In genomic region chr15:90219421-90220141, GRCh38 we compare ENCODE assay signal across 8 cellular contexts.
DNase-seq lines count a peak whose midpoint lies in the region; ATAC-seq and TF ChIP-seq lines count a peak whose summit lies in the region.

No MANE protein-coding gene starts in this region.

- H4K20me1 ChIP-seq in BLaER1 treated with 17β-estradiol and CSF1 and Interleukin-3, amounts not matched to agents 10 nM and 100 nM = peaks cover 0 to 79% (median 13%) of the 10 kb centered on the region in 11 experiments; a peak in 14 of 22 replicates

- peaks cover 18 to 95% (median 48%) of the 10 kb centered on the region in 11 experiments for H3K36me3 ChIP-seq in BLaER1 treated with 17β-estradiol and CSF1 and Interleukin-3, amounts not matched to agents 10 nM and 100 nM
- H3K36me3 ChIP-seq in stomach smooth muscle (ENCODE audit: control insufficient read depth in 2 of 2, insufficient read depth in 2 of 2, low read length in 2 of 2) = peaks cover 23 to 30% of the 10 kb centered on the region in 2 donors

- peaks cover 12 to 63% (median 56%) of the 10 kb centered on the region in 10 experiments for H3K4me1 ChIP-seq in BLaER1 treated with 17β-estradiol and CSF1 and Interleukin-3, amounts not matched to agents 10 nM and 100 nM
- peaks cover 23% of the 10 kb centered on the region for H3K4me1 ChIP-seq in stomach smooth muscle (ENCODE audit: control insufficient read depth, insufficient read depth, low read length)

- ATAC-seq in HG03439 (IDR thresholded peaks at IDR 0.05; ENCODE audit: unreplicated experiment) (no peak), HG03520 (IDR thresholded peaks at IDR 0.05; ENCODE audit: unreplicated experiment) (no peak)

- CTCF ChIA-PET in HEK293T (lab: Yijun Ruan, JAX) = interaction anchor here (0.8 to 2.3 kb wide), 3 partner anchors 19 to 77 kb away, joined by 3 to 11 read pairs (median 3); partner anchors contain the start of gene SEMA4B

- peak overlapping the region in 3 of 11 experiments; percentile 10 to 38 (median 19); a peak in 2 of 22 replicates for H3K9ac ChIP-seq in BLaER1 treated with 17β-estradiol and CSF1 and Interleukin-3, amounts not matched to agents 10 nM and 100 nM
- no peak overlapping the region for H3K9ac ChIP-seq in stomach smooth muscle (ENCODE audit: low read length in 2 of 2)

- POLR2A ChIA-PET in HEK293T (lab: Yijun Ruan, JAX) = interaction anchor here (0.9 kb wide), 1 partner anchor 19 kb away, joined by 3 read pairs; the partner anchor contains the start of gene SEMA4B

- no peaks in the 10 kb centered on the region for H3K9me3 ChIP-seq in BLaER1 treated with 17β-estradiol and CSF1 and Interleukin-3, amounts not matched to agents 10 nM and 100 nM (replicated peaks in 1 of 11)
- no peaks in the 10 kb centered on the region for H3K9me3 ChIP-seq in stomach smooth muscle (ENCODE audit: control insufficient read depth in 2 of 2, low read length in 2 of 2)

- peak overlapping the region in 10 of 11 experiments; percentile 2 to 47 (median 38); a peak in 13 of 22 replicates for H3K4me2 ChIP-seq in BLaER1 treated with 17β-estradiol and CSF1 and Interleukin-3, amounts not matched to agents 10 nM and 100 nM

- no peak overlapping the region for H3K4me3 ChIP-seq in BLaER1 treated with 17β-estradiol and CSF1 and Interleukin-3, amounts not matched to agents 10 nM and 100 nM
- no peak overlapping the region for H3K4me3 ChIP-seq in cardiac fibroblast (replicated peaks in 1 of 2; ENCODE audit: low read depth in 2 of 2, low read length in 2 of 2)
- no peak overlapping the region for H3K4me3 ChIP-seq in stomach smooth muscle (ENCODE audit: low read length in 2 of 2)

- H3K27me3 ChIP-seq in BLaER1 treated with 17β-estradiol and CSF1 and Interleukin-3, amounts not matched to agents 10 nM and 100 nM = no peaks in the 10 kb centered on the region
- H3K27me3 ChIP-seq in stomach smooth muscle (ENCODE audit: control insufficient read depth in 1 of 2, insufficient read depth in 2 of 2, low read length in 2 of 2) = no peaks in the 10 kb centered on the region

- peak; percentile 92 for TF ChIP-seq CTCF in VCaP (conservative IDR thresholded peaks at IDR 0.05)
- TF ChIP-seq CTCF in cardiac fibroblast (IDR thresholded peaks at IDR 0.05; ENCODE audit: low read depth, low read length) = peak; percentile 75

- peak; percentile 81 for DNase-seq in HEK293T (ENCODE audit: extremely low spot score)
- DNase-seq in cardiac fibroblast (ENCODE audit: low read depth in 2 of 2) = peak; percentile 23 to 31
- DNase-seq in medulla oblongata (ENCODE audit: extremely low spot score) = peak; percentile 36

- 0 out of 22 replicates have a peak overlapping the region, but pooled peaks of 1 of the 11 experiments have one; percentile 19 for H3K27ac ChIP-seq in BLaER1 treated with 17β-estradiol and CSF1 and Interleukin-3, amounts not matched to agents 10 nM and 100 nM
- H3K27ac ChIP-seq in VCaP (peak overlapping the region; percentile 67; the same call in 1 of the 2 replicates), stomach smooth muscle (ENCODE audit: low read length) (peak overlapping the region; percentile 55)

TF ChIP-seq in HEK293T, 16 proteins besides CTCF, POLR2A, EP300 and RAD21:
- TF ChIP-seq HDGF (IDR thresholded peaks at IDR 0.05; ENCODE audit: borderline replicate concordance) = no peak
- no peak for TF ChIP-seq FOXK2 (IDR thresholded peaks at IDR 0.05)
- no peak for TF ChIP-seq ARNT (IDR thresholded peaks at IDR 0.05)
- TF ChIP-seq ZNF384 (IDR thresholded peaks at IDR 0.05) = no peak
- TF ChIP-seq L3MBTL2 (conservative IDR thresholded peaks at IDR 0.05) = no peak
- TF ChIP-seq SUZ12 (IDR thresholded peaks at IDR 0.05) = no peak
- TF ChIP-seq LEF1 (IDR thresholded peaks at IDR 0.05; ENCODE audit: borderline replicate concordance) = no peak
- no peak for TF ChIP-seq FOXM1 (IDR thresholded peaks at IDR 0.05; ENCODE audit: borderline replicate concordance)
- TF ChIP-seq SP1 (IDR thresholded peaks at IDR 0.05) = no peak
- no peak for TF ChIP-seq FOXA1 (IDR thresholded peaks at IDR 0.05)
- no peak for TF ChIP-seq PKNOX1 (IDR thresholded peaks at IDR 0.05)
- TF ChIP-seq BHLHE40 (IDR thresholded peaks at IDR 0.05; ENCODE audit: borderline replicate concordance) = no peak
- no peak for TF ChIP-seq NFRKB (IDR thresholded peaks at IDR 0.05)
- TF ChIP-seq ELF4 (IDR thresholded peaks at IDR 0.05) = no peak
- TF ChIP-seq CTBP1 (IDR thresholded peaks at IDR 0.05; ENCODE audit: borderline replicate concordance) = no peak
- no peak for TF ChIP-seq TARDBP (IDR thresholded peaks at IDR 0.05)

Comparison
In these comparisons a context has a peak if more than half of its experiments do, and no peak if none do; other contexts are left out.
1. DNase-seq: peak in every context shown above with its lines; median percentile 81 in HEK293T; 36 in medulla oblongata; 27 in cardiac fibroblast.